Comparison of ENCODE assay signal across 21 cellular contexts in genomic region chrX:150236304-150236703, GRCh38.
DNase-seq lines count a peak whose midpoint lies in the region; TF ChIP-seq lines count a peak whose summit lies in the region.
"Had no signal": no experiment of that assay in that cellular context is flagged by ENCODE, and none has a peak within 500 bp of the region (broad histone marks: within the 10 kb centered on the region; RNA-seq: fewer than 3 reads in every experiment).

No MANE protein-coding gene starts in this region.

- H3K36me3 ChIP-seq in colonic mucosa (no peaks in the 10 kb centered on the region), esophagus squamous epithelium (no peaks in the 10 kb centered on the region), suprapubic skin (no peaks in the 10 kb centered on the region)

- 47 to 80% methylated on average over 1 to 2 of the region's 2 CpGs for WGBS in esophagus squamous epithelium, 2 donors
- WGBS in suprapubic skin, result 67% methylated on average over 2 of the region's 2 CpGs

- TF ChIP-seq CTCF in colonic mucosa (IDR thresholded peaks at IDR 0.05), result no peak
- no peak for TF ChIP-seq CTCF in esophagus squamous epithelium (IDR thresholded peaks at IDR 0.05)
- TF ChIP-seq CTCF in suprapubic skin (IDR thresholded peaks at IDR 0.05), result no peak

- DNase-seq in AG20443 (ENCODE audit: low spot score) (peak; percentile 25), LHCN-M2 (ENCODE audit: low read depth) (peak; percentile 37), colonic mucosa (peak; percentile 3), mesenteric fat pad (ENCODE audit: low spot score) (peak; percentile 45), esophagus squamous epithelium (lab: John Stamatoyannopoulos, UW) (no peak), iPS-NIHi7 (ENCODE audit: extremely low spot score) (no peak), suprapubic skin (ENCODE audit: low spot score in 2 of 2) (no peak)
- no peak for DNase-seq in activated CD4-positive, alpha-beta T cell treated with anti-CD3 and anti-CD28 coated beads, Interleukin-2, amount 50 U/mL, for 1 hour
- DNase-seq: activated CD4-positive, alpha-beta T cell treated with anti-CD3 and anti-CD28 coated beads, Interleukin-2, amount 10 ng/mL, durations not matched to agents 7 days and 5 days; activated naive CD4-positive, alpha-beta T cell treated with Interleukin-2 at 50 U/mL for 16 hours; aorta; CD4-positive, CD25-positive, alpha-beta regulatory T cell; DMS 273 treated with DMSO at 0.1 percent for 48 hours; GF-D8; naive B cell; NCI-H1694; occipital lobe; PC-9; T-helper 17 cell had no signal

- intact Hi-C loops in colonic mucosa (cut with DNase I) (no loop called here), esophagus squamous epithelium (cut with DNase I) (no loop called here)

- no peak for TF ChIP-seq EP300 in suprapubic skin (IDR thresholded peaks at IDR 0.05)

- H3K4me1 ChIP-seq in colonic mucosa (no peaks in the 10 kb centered on the region), esophagus squamous epithelium (no peaks in the 10 kb centered on the region), suprapubic skin (no peaks in the 10 kb centered on the region)

- H3K9me3 ChIP-seq in colonic mucosa (no peaks in the 10 kb centered on the region), esophagus squamous epithelium (no peaks in the 10 kb centered on the region), suprapubic skin (no peaks in the 10 kb centered on the region)

- H3K27ac ChIP-seq in colonic mucosa (no peak overlapping the region), esophagus squamous epithelium (no peak overlapping the region), suprapubic skin (no peak overlapping the region)
- H3K27ac ChIP-seq: hepatocyte, PC-9, VCaP had no signal

- H3K4me3 ChIP-seq in colonic mucosa (no peak overlapping the region), esophagus squamous epithelium (no peak overlapping the region), suprapubic skin (no peak overlapping the region)
- H3K4me3 ChIP-seq: hepatocyte, PC-9 had no signal

- H3K9ac ChIP-seq in colonic mucosa (ENCODE audit: low read depth in 2 of 2, low read length in 2 of 2), result no peak overlapping the region

- H3K27me3 ChIP-seq in colonic mucosa (no peaks in the 10 kb centered on the region), esophagus squamous epithelium (no peaks in the 10 kb centered on the region), suprapubic skin (no peaks in the 10 kb centered on the region)
- H3K27me3 ChIP-seq: hepatocyte had no signal

- TF ChIP-seq POLR2A in esophagus squamous epithelium (IDR thresholded peaks at IDR 0.05) (no peak), suprapubic skin (IDR thresholded peaks at IDR 0.05) (no peak)

Comparison
In these comparisons a context has a peak if more than half of its experiments do, and no peak if none do; other contexts are left out.
1. DNase-seq: peak in AG20443 (single experiment), LHCN-M2 (single experiment), colonic mucosa (single experiment) and mesenteric fat pad (single experiment); none in esophagus squamous epithelium (single experiment), iPS-NIHi7 (single experiment), activated CD4-positive, alpha-beta T cell treated with anti-CD3 and anti-CD28 coated beads, Interleukin-2, amount 50 U/mL, for 1 hour (single experiment) and suprapubic skin (0 of 2).